ENCODE assay signal across 15 cellular contexts in genomic region chr16:71440669-71441347, GRCh38. TPM values are rescaled to one million over a fixed set of nuclear protein-coding genes. Genes with fewer than 3 reads are reported as not detected.
DNase-seq lines count a peak whose midpoint lies in the region; ATAC-seq and TF ChIP-seq lines count a peak whose summit lies in the region.
"Had no signal": no experiment of that assay in that cellular context is flagged by ENCODE, and none has a peak within 500 bp of the region (broad histone marks: within the 10 kb centered on the region; RNA-seq: fewer than 3 reads in every experiment).

No MANE protein-coding gene starts in this region.

- no peaks in the 10 kb centered on the region for H3K9me3 ChIP-seq in MM.1S (replicated peaks; ENCODE audit: insufficient read depth, low read length)
- H3K9me3 ChIP-seq in tibial artery = peaks cover 0 to 53% (median 48%) of the 10 kb centered on the region in 3 donors
- H3K9me3 ChIP-seq: neutrophil had no signal

- H3K27me3 ChIP-seq in MM.1S (replicated peaks; ENCODE audit: insufficient read depth, low read length) (peaks cover 22% of the 10 kb centered on the region), tibial artery (no peaks in the 10 kb centered on the region)

- H3K27ac ChIP-seq in MM.1S (ENCODE audit: low read length) (no peak overlapping the region), tibial artery (no peak overlapping the region)
- H3K27ac ChIP-seq: left ventricle myocardium inferior, neutrophil, SK-N-MC had no signal

- DNase-seq in stimulated activated CD4-positive, alpha-beta T cell treated with anti-CD3 and anti-CD28 coated beads, Interleukin-1b, Interleukin-23, amount 100 ng/mL, for 48 hours = peak; percentile 15
- DNase-seq in stimulated activated CD4-positive, alpha-beta T cell treated with anti-CD3 and anti-CD28 coated beads, Interleukin-12 subunit alpha, Interleukin-12 subunit beta, amount 100 ng/mL, for 4 hours = no peak
- DNase-seq in MM.1S (no peak), dermis blood vessel endothelial cell (peak; percentile 4), tibial artery (no peak), lower leg skin (ENCODE audit: low spot score in 2 of 2) (no peak)
- DNase-seq: foreskin melanocyte, left ventricle myocardium inferior, NCI-H1048, NCI-H510A treated with DMSO at 0.1 percent for 48 hours had no signal

- no peaks in the 10 kb centered on the region for H4K20me1 ChIP-seq in MM.1S (ENCODE audit: insufficient read depth, low read length)

- H3K9me2 ChIP-seq in MM.1S (replicated peaks; ENCODE audit: insufficient read depth, low read length) = no peaks in the 10 kb centered on the region

- TF ChIP-seq CTCF in MM.1S (IDR thresholded peaks at IDR 0.05; ENCODE audit: low read length) (peak; percentile 37), tibial artery (IDR thresholded peaks at IDR 0.05) (no peak), lower leg skin (IDR thresholded peaks at IDR 0.05) (no peak)

- intact Hi-C loops in tibial artery (cut with DNase I; ENCODE audit: low total_unique reads) (no loop called here), lower leg skin (cut with DNase I; ENCODE audit: low total_unique reads) (no loop called here)

- H3K4me3 ChIP-seq in MM.1S (ENCODE audit: low read length) (no peak overlapping the region), tibial artery (no peak overlapping the region), lower leg skin (ENCODE audit: low read depth, poor library complexity, severe bottlenecking) (no peak overlapping the region)
- H3K4me3 ChIP-seq: left ventricle myocardium inferior, SK-N-MC had no signal

- H3K4me1 ChIP-seq in MM.1S (ENCODE audit: low read length) (no peaks in the 10 kb centered on the region), tibial artery (no peaks in the 10 kb centered on the region)
- H3K4me1 ChIP-seq: left ventricle myocardium inferior had no signal

- no peak for TF ChIP-seq POLR2A in lower leg skin (IDR thresholded peaks at IDR 0.05)

- H2AFZ ChIP-seq in MM.1S (ENCODE audit: low read length) = no peak overlapping the region

- 66 to 76% methylated on average over 25 of the region's 25 CpGs for WGBS in lower leg skin, 2 donors

- no peak for ATAC-seq in HG03159 (IDR thresholded peaks at IDR 0.05; ENCODE audit: unreplicated experiment)
- ATAC-seq in GM21515 (IDR thresholded peaks at IDR 0.05; ENCODE audit: unreplicated experiment) = no peak
- ATAC-seq: stimulated activated memory B cell treated with anti-CD40 and anti-IgM and Interleukin-4, amounts not matched to agents 10 μg/mL and 1 μg/mL and 100 μg/mL, for 72 hours had no signal

- no peak overlapping the region for H3K9ac ChIP-seq in MM.1S (ENCODE audit: low read length)

- no peaks in the 10 kb centered on the region for H3K79me2 ChIP-seq in MM.1S (ENCODE audit: low read length)

- no peaks in the 10 kb centered on the region for H3K36me3 ChIP-seq in MM.1S (replicated peaks; ENCODE audit: insufficient read depth, low read length)
- no peaks in the 10 kb centered on the region for H3K36me3 ChIP-seq in tibial artery
- H3K36me3 ChIP-seq: left ventricle myocardium inferior, neutrophil had no signal

- no peak overlapping the region for H3K4me2 ChIP-seq in MM.1S (ENCODE audit: low read depth, low read length)

- H3F3A ChIP-seq in MM.1S (ENCODE audit: insufficient read depth, low read length) = no peaks in the 10 kb centered on the region

RNA-seq across cellular contexts. Expression of gene TLE7, which starts 1.0 kb away (rescaled TPM):
- total RNA-seq in dermis blood vessel endothelial cell (not detected in 2 replicates), lower leg skin (not detected)
- total RNA-seq: left ventricle myocardium inferior had no signal

RNA-seq across cellular contexts. Expression of gene ZNF23, which starts 21.2 kb away (rescaled TPM):
- total RNA-seq in dermis blood vessel endothelial cell = 5.1 and 5.6 TPM in 2 replicates
- 1 to 10 TPM; 3.6 to 8.1 (median 5.8) TPM for total RNA-seq in lower leg skin

RNA-seq across cellular contexts. Expression of gene ZNF19, which starts 48.3 kb away (rescaled TPM):
- total RNA-seq in dermis blood vessel endothelial cell (1.2 and 1.5 TPM in 2 replicates), lower leg skin (1 to 10 TPM in 3 of 4 donors, under 1 TPM in 1; 0.84 to 4.2 (median 2.5) TPM)

Comparison
In these comparisons a context has a peak if more than half of its experiments do, and no peak if none do; other contexts are left out.
1. DNase-seq: peak in stimulated activated CD4-positive, alpha-beta T cell treated with anti-CD3 and anti-CD28 coated beads, Interleukin-1b, Interleukin-23, amount 100 ng/mL, for 48 hours (single experiment) and dermis blood vessel endothelial cell (single experiment); none in stimulated activated CD4-positive, alpha-beta T cell treated with anti-CD3 and anti-CD28 coated beads, Interleukin-12 subunit alpha, Interleukin-12 subunit beta, amount 100 ng/mL, for 4 hours (single experiment), MM.1S (single experiment), tibial artery (0 of 2) and lower leg skin (0 of 2).